Comparison of ENCODE assay signal across 9 cellular contexts in the genomic region with DNA sequence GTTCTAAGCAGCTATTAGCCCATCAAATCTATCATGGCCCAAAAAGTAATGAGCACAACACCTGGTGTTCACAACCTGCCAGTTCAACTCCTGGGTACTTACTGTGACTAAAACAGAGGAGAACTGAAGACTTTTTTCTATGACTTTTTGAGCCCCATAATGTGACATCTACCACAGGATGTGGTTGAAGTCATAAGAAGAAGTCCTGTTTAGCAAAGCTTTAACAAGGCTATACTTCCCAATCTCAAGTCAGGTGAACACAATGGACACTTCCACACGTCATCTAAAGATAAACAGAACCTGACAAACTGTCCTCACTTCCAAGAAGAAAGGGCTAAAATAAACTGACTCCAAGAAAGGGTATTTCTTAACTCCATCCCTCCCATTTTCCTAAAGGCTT.
DNase-seq lines count a peak whose midpoint lies in the region; ATAC-seq and TF ChIP-seq lines count a peak whose summit lies in the region.
"Had no signal": no experiment of that assay in that cellular context is flagged by ENCODE, and none has a peak within 500 bp of the region (broad histone marks: within the 10 kb centered on the region; RNA-seq: fewer than 3 reads in every experiment).

No MANE protein-coding gene starts in this region.

- H3K4me3 ChIP-seq in OCI-LY7 (ENCODE audit: low read depth, low read length, poor library complexity, severe bottlenecking) = no peak overlapping the region
- no peak overlapping the region for H3K4me3 ChIP-seq in upper lobe of right lung
- no peak overlapping the region for H3K4me3 ChIP-seq in neural progenitor cell

- no peak overlapping the region for H3K4me3 Mint-ChIP-seq in activated naive CD4-positive, alpha-beta T cell treated with anti-CD3 and anti-CD28 coated beads for 36 hours
- H3K4me3 Mint-ChIP-seq in neural progenitor cell = no peak overlapping the region

- H3K27ac Mint-ChIP-seq in activated naive CD4-positive, alpha-beta T cell treated with anti-CD3 and anti-CD28 coated beads for 36 hours = no peak overlapping the region
- no peak overlapping the region for H3K27ac Mint-ChIP-seq in neural progenitor cell

- CTCF ChIA-PET in activated naive CD4-positive, alpha-beta T cell treated with anti-CD3 and anti-CD28 coated beads for 36 hours (lab: Charles Lee) = interaction anchor here (0.7 kb wide), 1 partner anchor 139 kb away, joined by 3 read pairs; a partner anchor contains a TSS
- CTCF ChIA-PET in OCI-LY7 (lab: Charles Lee; ENCODE audit: unreplicated experiment) = no interaction called here

- H3K9me3 ChIP-seq in OCI-LY7 (ENCODE audit: low read length) (no peaks in the 10 kb centered on the region), upper lobe of right lung (no peaks in the 10 kb centered on the region), neural progenitor cell (ENCODE audit: low read depth) (no peaks in the 10 kb centered on the region)
- H3K9me3 ChIP-seq: SK-N-SH had no signal

- no peaks in the 10 kb centered on the region for H3F3A ChIP-seq in neural progenitor cell (ENCODE audit: low read depth)

- POLR2A ChIA-PET in OCI-LY7 (lab: Charles Lee) = interaction anchor here (0.7 to 1.8 kb wide), 4 partner anchors 12 to 37 kb away, joined by 3 to 10 read pairs (median 3); no protein-coding TSS in a partner anchor

- intact Hi-C loops in activated naive CD4-positive, alpha-beta T cell treated with anti-CD3 and anti-CD28 coated beads for 36 hours (cut with micrococcal nuclease) = no loop called here
- intact Hi-C loops in OCI-LY7 (cut with micrococcal nuclease; ENCODE audit: unreplicated experiment) = no loop called here
- intact Hi-C loops in upper lobe of right lung (cut with DNase I) = no loop called here

- H3K27ac ChIP-seq in OCI-LY7 (ENCODE audit: low read depth, low read length, poor library complexity, severe bottlenecking) (no peak overlapping the region), upper lobe of right lung (no peak overlapping the region), neural progenitor cell (no peak overlapping the region)

- H3K27me3 Mint-ChIP-seq in activated naive CD4-positive, alpha-beta T cell treated with anti-CD3 and anti-CD28 coated beads for 36 hours (ENCODE audit: low read depth) = no peaks in the 10 kb centered on the region
- no peaks in the 10 kb centered on the region for H3K27me3 Mint-ChIP-seq in neural progenitor cell (ENCODE audit: insufficient read depth, low read depth)

- peaks cover 16% of the 10 kb centered on the region for H3K36me3 Mint-ChIP-seq in activated naive CD4-positive, alpha-beta T cell treated with anti-CD3 and anti-CD28 coated beads for 36 hours (ENCODE audit: low read depth)
- H3K36me3 Mint-ChIP-seq in neural progenitor cell = peaks cover 8% of the 10 kb centered on the region

- H2AFZ ChIP-seq in OCI-LY7 (ENCODE audit: low read length) = no peak overlapping the region
- no peak overlapping the region for H2AFZ ChIP-seq in neural progenitor cell (replicated peaks)

- H3K4me1 ChIP-seq in OCI-LY7 (ENCODE audit: insufficient read depth, low read length, poor library complexity, severe bottlenecking) = peaks cover 8% of the 10 kb centered on the region
- no peaks in the 10 kb centered on the region for H3K4me1 ChIP-seq in upper lobe of right lung
- no peaks in the 10 kb centered on the region for H3K4me1 ChIP-seq in neural progenitor cell

- no peak overlapping the region for H3K9ac ChIP-seq in neural progenitor cell
- H3K9ac ChIP-seq: SK-N-SH had no signal

- H3K79me2 ChIP-seq in OCI-LY7 (ENCODE audit: insufficient read depth, low read depth, low read length) = no peaks in the 10 kb centered on the region
- H3K79me2 ChIP-seq in neural progenitor cell (ENCODE audit: low read depth) = no peaks in the 10 kb centered on the region

- no peak for TF ChIP-seq CTCF in OCI-LY7 (conservative IDR thresholded peaks at IDR 0.05; ENCODE audit: low read length)
- TF ChIP-seq CTCF in upper lobe of right lung (IDR thresholded peaks at IDR 0.05) = no peak
- TF ChIP-seq CTCF in neural progenitor cell (IDR thresholded peaks at IDR 0.05) = no peak

- no peaks in the 10 kb centered on the region for H3K36me3 ChIP-seq in OCI-LY7 (ENCODE audit: insufficient read depth, low read length)
- peaks cover 38% of the 10 kb centered on the region for H3K36me3 ChIP-seq in upper lobe of right lung
- H3K36me3 ChIP-seq in neural progenitor cell = peaks cover 7% of the 10 kb centered on the region

- peak; percentile 88 for ATAC-seq in HG02885 (IDR thresholded peaks at IDR 0.05; ENCODE audit: poor library complexity, unreplicated experiment)
- ATAC-seq in upper lobe of right lung = peak; percentile 64

- H3K4me2 ChIP-seq in OCI-LY7 (ENCODE audit: low read length) = 0 out of 2 replicates have a peak overlapping the region, but pooled peaks have one; percentile 4
- H3K4me2 ChIP-seq in neural progenitor cell = no peak overlapping the region
- H3K4me2 ChIP-seq: SK-N-SH had no signal

- H3K4me1 Mint-ChIP-seq in activated naive CD4-positive, alpha-beta T cell treated with anti-CD3 and anti-CD28 coated beads for 36 hours (ENCODE audit: low read depth) = peaks cover 28% of the 10 kb centered on the region
- H3K4me1 Mint-ChIP-seq in neural progenitor cell = no peaks in the 10 kb centered on the region

- H3K9me3 Mint-ChIP-seq in activated naive CD4-positive, alpha-beta T cell treated with anti-CD3 and anti-CD28 coated beads for 36 hours = no peaks in the 10 kb centered on the region
- H3K9me3 Mint-ChIP-seq in neural progenitor cell = no peaks in the 10 kb centered on the region

- H3K27me3 ChIP-seq in upper lobe of right lung (no peaks in the 10 kb centered on the region), neural progenitor cell (no peaks in the 10 kb centered on the region)

- H4K20me1 ChIP-seq in OCI-LY7 (ENCODE audit: insufficient read depth, low read length) (no peaks in the 10 kb centered on the region), neural progenitor cell (ENCODE audit: low read depth) (no peaks in the 10 kb centered on the region)

- no peaks in the 10 kb centered on the region for H3K9me2 ChIP-seq in OCI-LY7 (ENCODE audit: insufficient read depth, low read length)
- H3K9me2 ChIP-seq: SK-N-SH had no signal

- DNase-seq in activated naive CD4-positive, alpha-beta T cell treated with anti-CD3 and anti-CD28 coated beads for 36 hours = peak; percentile 25
- no peak for DNase-seq in activated naive CD4-positive, alpha-beta T cell treated with anti-CD3 and anti-CD28 coated beads, Interleukin-2, amount 50 U/mL, for 16 hours
- peak; percentile 49 for DNase-seq in OCI-LY7 (ENCODE audit: low spot score)
- no peak for DNase-seq in upper lobe of right lung
- no peak for DNase-seq in neural progenitor cell (ENCODE audit: low spot score)
- no peak for DNase-seq in NCI-H2029 (lab: John Stamatoyannopoulos, UW)
- no peak for DNase-seq in cortex of kidney (lab: John Stamatoyannopoulos, UW)
- DNase-seq: SK-N-SH had no signal

- no TSS peak for BruUV-seq in OCI-LY7 (replicated peaks; lab: Mats Ljungman, UMichigan)

Comparison
In these comparisons a context has a peak if more than half of its experiments do, and no peak if none do; other contexts are left out.
1. DNase-seq: peak in activated naive CD4-positive, alpha-beta T cell treated with anti-CD3 and anti-CD28 coated beads for 36 hours (single experiment) and OCI-LY7 (single experiment); none in activated naive CD4-positive, alpha-beta T cell treated with anti-CD3 and anti-CD28 coated beads, Interleukin-2, amount 50 U/mL, for 16 hours (single experiment), upper lobe of right lung (single experiment), neural progenitor cell (single experiment), NCI-H2029 (single experiment) and cortex of kidney (single experiment).